In genomic region chr5:80668016-80668969, GRCh38 we compare ENCODE assay signal across 1 cellular context.
TF ChIP-seq lines count a peak whose summit lies in the region.

No MANE protein-coding gene starts in this region.

TF ChIP-seq in HepG2, 621 proteins besides CTCF, POLR2A, EP300 and RAD21 (continued from another document and continues in another):
- TF ChIP-seq E2F1 (CRISPR knock-in tag; IDR thresholded peaks at IDR 0.05) (no peak), AHR (CRISPR knock-in tag; IDR thresholded peaks at IDR 0.05) (no peak), NRL (CRISPR knock-in tag; IDR thresholded peaks at IDR 0.05; ENCODE audit: borderline replicate concordance) (no peak), POLR2AphosphoS2 (IDR thresholded peaks at IDR 0.05; ENCODE audit: low read depth, low read length) (no peak), CCAR2 (optimal IDR thresholded peaks at IDR 0.05; ENCODE audit: low read depth, low read length) (no peak), SSRP1 (CRISPR knock-in tag; IDR thresholded peaks at IDR 0.05) (no peak), MXD1 (CRISPR knock-in tag; IDR thresholded peaks at IDR 0.05) (no peak), MTA1 (CRISPR knock-in tag; IDR thresholded peaks at IDR 0.05; ENCODE audit: borderline replicate concordance) (peak; percentile 71; the same call in 1 of the 2 replicates), NBN (conservative IDR thresholded peaks at IDR 0.05) (no peak), ZNF138 (CRISPR knock-in tag; IDR thresholded peaks at IDR 0.05; ENCODE audit: low read depth) (no peak), ZNF816 (CRISPR knock-in tag; IDR thresholded peaks at IDR 0.05; ENCODE audit: borderline replicate concordance) (no peak), PAX8 (CRISPR knock-in tag; IDR thresholded peaks at IDR 0.05; ENCODE audit: borderline replicate concordance) (no peak), ZNF20 (CRISPR knock-in tag; IDR thresholded peaks at IDR 0.05) (no peak), ZNF644 (CRISPR knock-in tag; IDR thresholded peaks at IDR 0.05; ENCODE audit: low read depth) (peak; percentile 42; the same call in 1 of the 2 replicates), HMG20B (CRISPR knock-in tag; conservative IDR thresholded peaks at IDR 0.05) (no peak), RARA (CRISPR knock-in tag; IDR thresholded peaks at IDR 0.05) (0 out of 2 replicates have a peak, but pooled peaks have one; percentile 27), ZBTB44 (CRISPR knock-in tag; IDR thresholded peaks at IDR 0.05) (no peak), ZBTB37 (CRISPR knock-in tag; IDR thresholded peaks at IDR 0.05) (no peak), JARID2 (CRISPR knock-in tag; IDR thresholded peaks at IDR 0.05; ENCODE audit: insufficient replicate concordance) (no peak), CEBPG (CRISPR knock-in tag; IDR thresholded peaks at IDR 0.05) (peak; percentile 14; the same call in 1 of the 2 replicates), PRDM10 (CRISPR knock-in tag; IDR thresholded peaks at IDR 0.05; ENCODE audit: low read depth) (no peak), ZBTB43 (CRISPR knock-in tag; conservative IDR thresholded peaks at IDR 0.05) (no peak), FOXC1 (CRISPR knock-in tag; IDR thresholded peaks at IDR 0.05; ENCODE audit: borderline replicate concordance) (0 out of 2 replicates have a peak, but pooled peaks have one; percentile 62), TCF7 (IDR thresholded peaks at IDR 0.05; ENCODE audit: low read depth) (no peak), PHF5A (CRISPR knock-in tag; IDR thresholded peaks at IDR 0.05; ENCODE audit: low read depth, unreplicated experiment) (no peak), ATF4 (CRISPR knock-in tag; IDR thresholded peaks at IDR 0.05) (no peak), SRSF1 (optimal IDR thresholded peaks at IDR 0.05; ENCODE audit: low read depth, low read length) (no peak), ZBTB21 (CRISPR knock-in tag; IDR thresholded peaks at IDR 0.05) (no peak), TAF15 (IDR thresholded peaks at IDR 0.05; ENCODE audit: low read depth, low read length, poor library complexity, severe bottlenecking) (no peak), ZNF652 (CRISPR knock-in tag; IDR thresholded peaks at IDR 0.05; ENCODE audit: borderline replicate concordance, low read depth) (no peak), ZNF367 (CRISPR knock-in tag; IDR thresholded peaks at IDR 0.05; ENCODE audit: borderline replicate concordance) (no peak), ADNP (CRISPR knock-in tag; IDR thresholded peaks at IDR 0.05) (no peak), CBX1 (IDR thresholded peaks at IDR 0.05; ENCODE audit: low read depth) (no peak), CEBPB (IDR thresholded peaks at IDR 0.05; ENCODE audit: borderline replicate concordance, low read depth, low read length) (peak; percentile 51; the same call in 1 of the 2 replicates), RFX5 (IDR thresholded peaks at IDR 0.05; ENCODE audit: low read depth, low read length) (no peak), ELK4 (CRISPR knock-in tag; IDR thresholded peaks at IDR 0.05; ENCODE audit: borderline replicate concordance) (no peak), SUZ12 (IDR thresholded peaks at IDR 0.05; ENCODE audit: low read depth, low read length) (no peak), ZNF292 (CRISPR knock-in tag; IDR thresholded peaks at IDR 0.05; ENCODE audit: borderline replicate concordance, low read depth) (no peak), SAFB2 (CRISPR knock-in tag; IDR thresholded peaks at IDR 0.05; ENCODE audit: borderline replicate concordance, low read depth) (no peak), MXI1 (IDR thresholded peaks at IDR 0.05; ENCODE audit: borderline replicate concordance, low read depth, low read length) (peak; percentile 13; the same call in 1 of the 3 replicates), CENPT (CRISPR knock-in tag; IDR thresholded peaks at IDR 0.05; ENCODE audit: low read depth) (no peak), XRCC5 (optimal IDR thresholded peaks at IDR 0.05; ENCODE audit: low read length) (no peak), REST (IDR thresholded peaks at IDR 0.05; ENCODE audit: borderline replicate concordance in 1 of 2, low read depth in 1 of 2, low read length in 2 of 2) (no peak), FOSL2 (CRISPR knock-in tag; IDR thresholded peaks at IDR 0.05) (0 out of 2 replicates have a peak, but pooled peaks have one; percentile 20)
- TF ChIP-seq, protein P1, sequence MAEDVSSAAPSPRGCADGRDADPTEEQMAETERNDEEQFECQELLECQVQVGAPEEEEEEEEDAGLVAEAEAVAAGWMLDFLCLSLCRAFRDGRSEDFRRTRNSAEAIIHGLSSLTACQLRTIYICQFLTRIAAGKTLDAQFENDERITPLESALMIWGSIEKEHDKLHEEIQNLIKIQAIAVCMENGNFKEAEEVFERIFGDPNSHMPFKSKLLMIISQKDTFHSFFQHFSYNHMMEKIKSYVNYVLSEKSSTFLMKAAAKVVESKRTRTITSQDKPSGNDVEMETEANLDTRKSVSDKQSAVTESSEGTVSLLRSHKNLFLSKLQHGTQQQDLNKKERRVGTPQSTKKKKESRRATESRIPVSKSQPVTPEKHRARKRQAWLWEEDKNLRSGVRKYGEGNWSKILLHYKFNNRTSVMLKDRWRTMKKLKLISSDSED (CRISPR knock-in tag; IDR thresholded peaks at IDR 0.05) = no peak
- TF ChIP-seq, protein P2, sequence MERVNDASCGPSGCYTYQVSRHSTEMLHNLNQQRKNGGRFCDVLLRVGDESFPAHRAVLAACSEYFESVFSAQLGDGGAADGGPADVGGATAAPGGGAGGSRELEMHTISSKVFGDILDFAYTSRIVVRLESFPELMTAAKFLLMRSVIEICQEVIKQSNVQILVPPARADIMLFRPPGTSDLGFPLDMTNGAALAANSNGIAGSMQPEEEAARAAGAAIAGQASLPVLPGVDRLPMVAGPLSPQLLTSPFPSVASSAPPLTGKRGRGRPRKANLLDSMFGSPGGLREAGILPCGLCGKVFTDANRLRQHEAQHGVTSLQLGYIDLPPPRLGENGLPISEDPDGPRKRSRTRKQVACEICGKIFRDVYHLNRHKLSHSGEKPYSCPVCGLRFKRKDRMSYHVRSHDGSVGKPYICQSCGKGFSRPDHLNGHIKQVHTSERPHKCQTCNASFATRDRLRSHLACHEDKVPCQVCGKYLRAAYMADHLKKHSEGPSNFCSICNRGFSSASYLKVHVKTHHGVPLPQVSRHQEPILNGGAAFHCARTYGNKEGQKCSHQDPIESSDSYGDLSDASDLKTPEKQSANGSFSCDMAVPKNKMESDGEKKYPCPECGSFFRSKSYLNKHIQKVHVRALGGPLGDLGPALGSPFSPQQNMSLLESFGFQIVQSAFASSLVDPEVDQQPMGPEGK (CRISPR knock-in tag; IDR thresholded peaks at IDR 0.05) = peak; percentile 86
